Comparison of ENCODE assay signal across 1 cellular context in the genomic region with DNA sequence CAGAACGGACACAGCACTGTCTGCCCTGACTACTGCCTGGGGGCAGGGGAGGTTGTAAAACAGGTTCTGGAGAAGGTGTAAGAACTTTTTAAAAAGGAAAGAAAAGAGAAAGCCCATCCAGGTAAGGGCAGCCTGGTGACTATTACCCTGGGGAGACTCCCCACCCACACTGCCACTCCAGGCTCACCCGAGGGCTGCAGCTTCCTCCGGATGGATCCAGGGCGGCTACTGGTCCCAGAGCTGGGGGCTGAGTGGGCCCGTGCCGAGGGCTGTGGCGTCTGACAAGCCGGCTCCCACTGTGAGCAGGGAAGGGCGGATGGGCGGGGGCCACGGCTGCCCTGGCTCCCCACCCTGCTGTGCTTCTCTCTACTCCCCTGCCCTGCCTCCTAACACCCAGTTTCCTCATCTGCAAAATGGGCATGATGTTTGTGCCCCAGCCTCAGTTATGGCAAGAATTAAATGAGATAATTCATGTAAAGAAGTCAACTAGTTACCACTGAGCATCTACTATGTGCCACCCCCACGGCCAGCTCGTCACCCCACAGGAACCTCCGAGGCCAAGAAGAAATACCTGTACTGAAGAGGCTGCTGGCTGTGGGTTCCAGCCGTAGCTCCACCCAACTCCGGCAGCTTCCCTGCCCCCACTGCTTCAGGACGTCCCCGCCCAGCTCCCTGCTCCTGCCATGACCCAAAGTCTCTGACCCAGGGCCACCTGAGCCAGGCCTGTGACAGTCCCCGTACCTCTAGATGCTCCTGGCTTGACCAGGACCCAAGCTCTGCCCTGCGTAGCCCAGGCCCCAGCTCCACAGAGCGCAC.
TF ChIP-seq lines count a peak whose summit lies in the region.

No MANE protein-coding gene starts in this region.

TF ChIP-seq in GM23338, 12 proteins besides CTCF, POLR2A, EP300 and RAD21:
- TF ChIP-seq, protein P1, sequence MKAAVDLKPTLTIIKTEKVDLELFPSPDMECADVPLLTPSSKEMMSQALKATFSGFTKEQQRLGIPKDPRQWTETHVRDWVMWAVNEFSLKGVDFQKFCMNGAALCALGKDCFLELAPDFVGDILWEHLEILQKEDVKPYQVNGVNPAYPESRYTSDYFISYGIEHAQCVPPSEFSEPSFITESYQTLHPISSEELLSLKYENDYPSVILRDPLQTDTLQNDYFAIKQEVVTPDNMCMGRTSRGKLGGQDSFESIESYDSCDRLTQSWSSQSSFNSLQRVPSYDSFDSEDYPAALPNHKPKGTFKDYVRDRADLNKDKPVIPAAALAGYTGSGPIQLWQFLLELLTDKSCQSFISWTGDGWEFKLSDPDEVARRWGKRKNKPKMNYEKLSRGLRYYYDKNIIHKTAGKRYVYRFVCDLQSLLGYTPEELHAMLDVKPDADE (IDR thresholded peaks at IDR 0.05): no peak
- TF ChIP-seq CREB1 (CRISPR knock-in tag; IDR thresholded peaks at IDR 0.05; ENCODE audit: low read depth) (no peak), EZH2phosphoT487 (IDR thresholded peaks at IDR 0.05; ENCODE audit: unreplicated experiment) (no peak), ZNF331 (CRISPR knock-in tag; IDR thresholded peaks at IDR 0.05; ENCODE audit: low read depth) (no peak), ZNF114 (CRISPR knock-in tag; IDR thresholded peaks at IDR 0.05) (no peak), POLR2AphosphoS5 (IDR thresholded peaks at IDR 0.05; ENCODE audit: low read depth) (no peak), STAT1 (IDR thresholded peaks at IDR 0.05; ENCODE audit: unreplicated experiment) (no peak), EZH2 (IDR thresholded peaks at IDR 0.05; ENCODE audit: low read depth, unreplicated experiment) (no peak), JUNB (IDR thresholded peaks at IDR 0.05; ENCODE audit: unreplicated experiment) (no peak), REST (IDR thresholded peaks at IDR 0.05; ENCODE audit: unreplicated experiment) (no peak), NANOG (IDR thresholded peaks at IDR 0.05; ENCODE audit: borderline replicate concordance) (no peak)
- TF ChIP-seq, protein P2, sequence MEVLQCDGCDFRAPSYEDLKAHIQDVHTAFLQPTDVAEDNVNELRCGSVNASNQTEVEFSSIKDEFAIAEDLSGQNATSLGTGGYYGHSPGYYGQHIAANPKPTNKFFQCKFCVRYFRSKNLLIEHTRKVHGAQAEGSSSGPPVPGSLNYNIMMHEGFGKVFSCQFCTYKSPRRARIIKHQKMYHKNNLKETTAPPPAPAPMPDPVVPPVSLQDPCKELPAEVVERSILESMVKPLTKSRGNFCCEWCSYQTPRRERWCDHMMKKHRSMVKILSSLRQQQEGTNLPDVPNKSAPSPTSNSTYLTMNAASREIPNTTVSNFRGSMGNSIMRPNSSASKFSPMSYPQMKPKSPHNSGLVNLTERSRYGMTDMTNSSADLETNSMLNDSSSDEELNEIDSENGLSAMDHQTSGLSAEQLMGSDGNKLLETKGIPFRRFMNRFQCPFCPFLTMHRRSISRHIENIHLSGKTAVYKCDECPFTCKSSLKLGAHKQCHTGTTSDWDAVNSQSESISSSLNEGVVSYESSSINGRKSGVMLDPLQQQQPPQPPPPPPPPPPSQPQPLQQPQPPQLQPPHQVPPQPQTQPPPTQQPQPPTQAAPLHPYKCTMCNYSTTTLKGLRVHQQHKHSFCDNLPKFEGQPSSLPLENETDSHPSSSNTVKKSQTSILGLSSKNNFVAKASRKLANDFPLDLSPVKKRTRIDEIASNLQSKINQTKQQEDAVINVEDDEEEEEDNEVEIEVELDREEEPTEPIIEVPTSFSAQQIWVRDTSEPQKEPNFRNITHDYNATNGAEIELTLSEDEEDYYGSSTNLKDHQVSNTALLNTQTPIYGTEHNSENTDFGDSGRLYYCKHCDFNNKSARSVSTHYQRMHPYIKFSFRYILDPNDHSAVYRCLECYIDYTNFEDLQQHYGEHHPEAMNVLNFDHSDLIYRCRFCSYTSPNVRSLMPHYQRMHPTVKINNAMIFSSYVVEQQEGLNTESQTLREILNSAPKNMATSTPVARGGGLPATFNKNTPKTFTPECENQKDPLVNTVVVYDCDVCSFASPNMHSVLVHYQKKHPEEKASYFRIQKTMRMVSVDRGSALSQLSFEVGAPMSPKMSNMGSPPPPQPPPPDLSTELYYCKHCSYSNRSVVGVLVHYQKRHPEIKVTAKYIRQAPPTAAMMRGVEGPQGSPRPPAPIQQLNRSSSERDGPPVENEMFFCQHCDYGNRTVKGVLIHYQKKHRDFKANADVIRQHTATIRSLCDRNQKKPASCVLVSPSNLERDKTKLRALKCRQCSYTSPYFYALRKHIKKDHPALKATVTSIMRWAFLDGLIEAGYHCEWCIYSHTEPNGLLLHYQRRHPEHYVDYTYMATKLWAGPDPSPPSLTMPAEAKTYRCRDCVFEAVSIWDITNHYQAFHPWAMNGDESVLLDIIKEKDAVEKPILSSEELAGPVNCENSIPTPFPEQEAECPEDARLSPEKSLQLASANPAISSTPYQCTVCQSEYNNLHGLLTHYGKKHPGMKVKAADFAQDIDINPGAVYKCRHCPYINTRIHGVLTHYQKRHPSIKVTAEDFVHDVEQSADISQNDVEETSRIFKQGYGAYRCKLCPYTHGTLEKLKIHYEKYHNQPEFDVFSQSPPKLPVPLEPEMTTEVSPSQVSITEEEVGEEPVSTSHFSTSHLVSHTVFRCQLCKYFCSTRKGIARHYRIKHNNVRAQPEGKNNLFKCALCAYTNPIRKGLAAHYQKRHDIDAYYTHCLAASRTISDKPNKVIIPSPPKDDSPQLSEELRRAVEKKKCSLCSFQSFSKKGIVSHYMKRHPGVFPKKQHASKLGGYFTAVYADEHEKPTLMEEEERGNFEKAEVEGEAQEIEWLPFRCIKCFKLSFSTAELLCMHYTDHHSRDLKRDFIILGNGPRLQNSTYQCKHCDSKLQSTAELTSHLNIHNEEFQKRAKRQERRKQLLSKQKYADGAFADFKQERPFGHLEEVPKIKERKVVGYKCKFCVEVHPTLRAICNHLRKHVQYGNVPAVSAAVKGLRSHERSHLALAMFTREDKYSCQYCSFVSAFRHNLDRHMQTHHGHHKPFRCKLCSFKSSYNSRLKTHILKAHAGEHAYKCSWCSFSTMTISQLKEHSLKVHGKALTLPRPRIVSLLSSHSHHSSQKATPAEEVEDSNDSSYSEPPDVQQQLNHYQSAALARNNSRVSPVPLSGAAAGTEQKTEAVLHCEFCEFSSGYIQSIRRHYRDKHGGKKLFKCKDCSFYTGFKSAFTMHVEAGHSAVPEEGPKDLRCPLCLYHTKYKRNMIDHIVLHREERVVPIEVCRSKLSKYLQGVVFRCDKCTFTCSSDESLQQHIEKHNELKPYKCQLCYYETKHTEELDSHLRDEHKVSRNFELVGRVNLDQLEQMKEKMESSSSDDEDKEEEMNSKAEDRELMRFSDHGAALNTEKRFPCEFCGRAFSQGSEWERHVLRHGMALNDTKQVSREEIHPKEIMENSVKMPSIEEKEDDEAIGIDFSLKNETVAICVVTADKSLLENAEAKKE (CRISPR knock-in tag; IDR thresholded peaks at IDR 0.05): no peak
TF ChIP-seq in GM23338: peak in this region for 0.
